8 cellular contexts compared by ENCODE assay signal in genomic region chr14:34554540-34555250, GRCh38. TPM values are rescaled to one million over a fixed set of nuclear protein-coding genes. Genes with fewer than 3 reads are reported as not detected.
DNase-seq lines count a peak whose midpoint lies in the region; ATAC-seq and TF ChIP-seq lines count a peak whose summit lies in the region.

No MANE protein-coding gene starts in this region.

- intact Hi-C loops in activated T-helper 2 cell treated with anti-CD3 and anti-CD28 coated beads, Interferon-gamma antibody, Interleukin-2, Interleukin-4, amounts not matched to agents 10 μg/mL and 5 μg/mL and 100 μg/mL, durations not matched to agents 14 hours and 24 hours and 36 hours (cut with micrococcal nuclease), result no loop called here
- intact Hi-C loops in lower lobe of right lung (cut with DNase I), result no loop called here
- intact Hi-C loops in tibial artery (cut with DNase I; ENCODE audit: low total_unique reads), result no loop called here

- H3K4me3 ChIP-seq in lower lobe of right lung (peak overlapping the region; percentile 11), tibial artery (no peak overlapping the region)

- H3K9me3 ChIP-seq in lower lobe of right lung (no peaks in the 10 kb centered on the region), tibial artery (no peaks in the 10 kb centered on the region)

- H3K36me3 ChIP-seq in lower lobe of right lung (no peaks in the 10 kb centered on the region), tibial artery (no peaks in the 10 kb centered on the region)

- H3K27ac Mint-ChIP-seq in activated T-helper 2 cell treated with anti-CD3 and anti-CD28 coated beads, Interferon-gamma antibody, Interleukin-2, Interleukin-4, amounts not matched to agents 10 μg/mL and 5 μg/mL and 100 μg/mL, durations not matched to agents 14 hours and 24 hours and 36 hours, result peak overlapping the region; percentile 20

- no peaks in the 10 kb centered on the region for H3K36me3 Mint-ChIP-seq in activated T-cell treated with anti-CD3 and anti-CD28 coated beads, Interleukin-2, amount 50 U/mL, for 4 hours (ENCODE audit: insufficient read depth)
- no peaks in the 10 kb centered on the region for H3K36me3 Mint-ChIP-seq in activated T-helper 2 cell treated with anti-CD3 and anti-CD28 coated beads, Interferon-gamma antibody, Interleukin-2, Interleukin-4, amounts not matched to agents 10 μg/mL and 5 μg/mL and 100 μg/mL, durations not matched to agents 14 hours and 24 hours and 36 hours (ENCODE audit: low read depth)

- H3K4me3 Mint-ChIP-seq in activated T-cell treated with anti-CD3 and anti-CD28 coated beads, Interleukin-2, amount 50 U/mL, for 4 hours, result peak overlapping the region; percentile 55
- H3K4me3 Mint-ChIP-seq in activated T-helper 2 cell treated with anti-CD3 and anti-CD28 coated beads, Interferon-gamma antibody, Interleukin-2, Interleukin-4, amounts not matched to agents 10 μg/mL and 5 μg/mL and 100 μg/mL, durations not matched to agents 14 hours and 24 hours and 36 hours (ENCODE audit: low read depth), result peak overlapping the region; percentile 40

- TF ChIP-seq CTCF in lower lobe of right lung (IDR thresholded peaks at IDR 0.05), result no peak
- no peak for TF ChIP-seq CTCF in tibial artery (IDR thresholded peaks at IDR 0.05)

- H3K4me1 ChIP-seq in lower lobe of right lung, result peaks cover 6% of the 10 kb centered on the region
- H3K4me1 ChIP-seq in tibial artery, result peaks cover 0 to 8% (median 1%) of the 10 kb centered on the region in 4 donors

- peak overlapping the region; percentile 26 for H3K27ac ChIP-seq in lower lobe of right lung
- peak overlapping the region; percentile 26 to 72 for H3K27ac ChIP-seq in tibial artery

- H3K27me3 ChIP-seq in lower lobe of right lung (ENCODE audit: low read depth) (no peaks in the 10 kb centered on the region), tibial artery (no peaks in the 10 kb centered on the region)

- no peaks in the 10 kb centered on the region for H3K27me3 Mint-ChIP-seq in activated T-cell treated with anti-CD3 and anti-CD28 coated beads, Interleukin-2, amount 50 U/mL, for 4 hours (ENCODE audit: low read depth)
- no peaks in the 10 kb centered on the region for H3K27me3 Mint-ChIP-seq in activated T-helper 2 cell treated with anti-CD3 and anti-CD28 coated beads, Interferon-gamma antibody, Interleukin-2, Interleukin-4, amounts not matched to agents 10 μg/mL and 5 μg/mL and 100 μg/mL, durations not matched to agents 14 hours and 24 hours and 36 hours (ENCODE audit: low read depth)

- H3K4me1 Mint-ChIP-seq in activated T-cell treated with anti-CD3 and anti-CD28 coated beads, Interleukin-2, amount 50 U/mL, for 4 hours (ENCODE audit: low read depth), result peaks cover 16% of the 10 kb centered on the region
- peaks cover 16% of the 10 kb centered on the region for H3K4me1 Mint-ChIP-seq in activated T-helper 2 cell treated with anti-CD3 and anti-CD28 coated beads, Interferon-gamma antibody, Interleukin-2, Interleukin-4, amounts not matched to agents 10 μg/mL and 5 μg/mL and 100 μg/mL, durations not matched to agents 14 hours and 24 hours and 36 hours (ENCODE audit: low read depth)

- peaks cover 12% of the 10 kb centered on the region for H3K9me3 Mint-ChIP-seq in activated T-cell treated with anti-CD3 and anti-CD28 coated beads, Interleukin-2, amount 50 U/mL, for 4 hours
- no peaks in the 10 kb centered on the region for H3K9me3 Mint-ChIP-seq in activated T-helper 2 cell treated with anti-CD3 and anti-CD28 coated beads, Interferon-gamma antibody, Interleukin-2, Interleukin-4, amounts not matched to agents 10 μg/mL and 5 μg/mL and 100 μg/mL, durations not matched to agents 14 hours and 24 hours and 36 hours

- no peak for DNase-seq in activated T-cell treated with anti-CD3 and anti-CD28 coated beads, Interleukin-2, amount 50 U/mL, for 4 hours
- DNase-seq in activated T-cell treated with anti-CD3 and anti-CD28 coated beads for 4 hours (no peak), lower lobe of right lung (no peak), tibial artery (peak; percentile 11 to 53), NCI-H1930 (lab: John Stamatoyannopoulos, UW) (no peak)
- no peak for DNase-seq in activated T-helper 2 cell treated with anti-CD3 and anti-CD28 coated beads, Interferon-gamma antibody, Interleukin-2, Interleukin-4, amounts not matched to agents 10 μg/mL and 5 μg/mL and 100 μg/mL, durations not matched to agents 14 hours and 24 hours and 36 hours (ENCODE audit: low spot score)

- no peak for ATAC-seq in activated T-cell treated with anti-CD3 and anti-CD28 coated beads, Interleukin-2, amount 50 U/mL, for 4 hours
- ATAC-seq in lower lobe of right lung (no peak), HG03108 (IDR thresholded peaks at IDR 0.05; ENCODE audit: unreplicated experiment) (no peak), HG03196 (IDR thresholded peaks at IDR 0.05; ENCODE audit: unreplicated experiment) (no peak)

RNA-seq across cellular contexts. Expression of gene EAPP, which starts 15.2 kb away (rescaled TPM):
- total RNA-seq in activated T-cell treated with anti-CD3 and anti-CD28 coated beads, Interleukin-2, amount 50 U/mL, for 4 hours, result 10 to 100 TPM; 34.8 to 38.9 (median 35.7) TPM
- total RNA-seq in activated T-helper 2 cell treated with anti-CD3 and anti-CD28 coated beads, Interferon-gamma antibody, Interleukin-2, Interleukin-4, amounts not matched to agents 10 μg/mL and 5 μg/mL and 100 μg/mL, durations not matched to agents 14 hours and 24 hours and 36 hours, result 35.2 and 36.6 TPM in 2 replicates
- 28.8 TPM for total RNA-seq in lower lobe of right lung

Comparison
In these comparisons a context has a peak if more than half of its experiments do, and no peak if none do; other contexts are left out.
1. DNase-seq: peak in tibial artery (2 of 2); none in activated T-cell treated with anti-CD3 and anti-CD28 coated beads, Interleukin-2, amount 50 U/mL, for 4 hours (single experiment), activated T-cell treated with anti-CD3 and anti-CD28 coated beads for 4 hours (single experiment), activated T-helper 2 cell treated with anti-CD3 and anti-CD28 coated beads, Interferon-gamma antibody, Interleukin-2, Interleukin-4, amounts not matched to agents 10 μg/mL and 5 μg/mL and 100 μg/mL, durations not matched to agents 14 hours and 24 hours and 36 hours (single experiment), lower lobe of right lung (single experiment) and NCI-H1930 (0 of 2).